Comparison of ENCODE assay signal across 2 cellular contexts in the genomic region with DNA sequence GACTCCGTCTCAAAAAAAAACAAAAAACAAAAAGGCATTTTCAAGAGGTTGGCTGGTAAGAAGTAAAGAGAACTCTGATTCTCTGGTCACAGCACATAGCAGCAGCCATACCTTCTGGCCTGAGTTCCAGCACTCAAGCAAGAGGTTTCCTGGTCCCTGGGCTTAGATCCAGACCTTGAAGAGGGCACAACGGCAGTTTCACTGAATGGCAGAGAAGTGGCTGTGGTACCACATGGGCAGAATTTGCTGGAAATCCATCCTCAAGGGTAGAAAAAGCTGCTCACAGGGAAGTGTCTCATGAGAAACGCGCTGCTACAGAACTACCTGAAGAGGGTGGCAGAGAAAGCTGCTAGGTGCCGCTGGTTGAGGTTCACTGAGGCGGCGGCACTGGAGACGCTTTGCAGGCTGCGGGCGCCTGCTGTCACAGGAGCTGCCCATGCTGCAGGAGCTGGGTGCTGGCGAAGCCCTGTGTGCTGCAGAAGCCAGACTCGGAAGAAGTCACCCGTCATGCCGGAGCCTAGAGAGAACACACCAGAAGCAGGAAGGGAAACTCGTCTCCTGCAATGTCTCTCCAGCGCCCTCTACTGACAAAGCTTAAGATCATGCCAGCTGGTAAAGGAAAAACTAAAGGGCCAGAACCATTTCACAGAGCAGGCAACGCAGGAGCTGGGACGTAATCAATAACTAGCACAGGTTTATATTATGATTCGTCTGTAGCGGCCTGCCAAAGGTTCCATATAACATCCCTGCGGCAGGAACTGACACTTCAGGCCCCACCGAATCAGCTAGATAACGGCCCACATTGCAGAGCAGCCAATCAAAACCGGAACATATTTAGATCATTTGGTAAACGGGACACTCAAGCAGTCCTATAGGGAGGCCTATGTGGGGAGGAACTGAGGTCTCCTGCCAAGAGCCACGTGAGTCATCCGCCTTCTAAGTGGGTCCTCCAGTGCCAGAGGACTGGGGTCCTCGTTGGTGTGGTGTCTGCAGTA.
TF ChIP-seq lines count a peak whose summit lies in the region.

No MANE protein-coding gene starts in this region.

TF ChIP-seq in GM23338, 12 proteins besides CTCF, POLR2A, EP300 and RAD21:
- TF ChIP-seq JUNB (IDR thresholded peaks at IDR 0.05; ENCODE audit: unreplicated experiment) = no peak
- TF ChIP-seq CREB1 (CRISPR knock-in tag; IDR thresholded peaks at IDR 0.05; ENCODE audit: low read depth) = 0 out of 2 replicates have a peak, but pooled peaks have one; percentile 35

TF ChIP-seq in K562, 482 proteins besides CTCF, POLR2A, EP300 and RAD21 (continues in another document):
- TF ChIP-seq, protein P1, sequence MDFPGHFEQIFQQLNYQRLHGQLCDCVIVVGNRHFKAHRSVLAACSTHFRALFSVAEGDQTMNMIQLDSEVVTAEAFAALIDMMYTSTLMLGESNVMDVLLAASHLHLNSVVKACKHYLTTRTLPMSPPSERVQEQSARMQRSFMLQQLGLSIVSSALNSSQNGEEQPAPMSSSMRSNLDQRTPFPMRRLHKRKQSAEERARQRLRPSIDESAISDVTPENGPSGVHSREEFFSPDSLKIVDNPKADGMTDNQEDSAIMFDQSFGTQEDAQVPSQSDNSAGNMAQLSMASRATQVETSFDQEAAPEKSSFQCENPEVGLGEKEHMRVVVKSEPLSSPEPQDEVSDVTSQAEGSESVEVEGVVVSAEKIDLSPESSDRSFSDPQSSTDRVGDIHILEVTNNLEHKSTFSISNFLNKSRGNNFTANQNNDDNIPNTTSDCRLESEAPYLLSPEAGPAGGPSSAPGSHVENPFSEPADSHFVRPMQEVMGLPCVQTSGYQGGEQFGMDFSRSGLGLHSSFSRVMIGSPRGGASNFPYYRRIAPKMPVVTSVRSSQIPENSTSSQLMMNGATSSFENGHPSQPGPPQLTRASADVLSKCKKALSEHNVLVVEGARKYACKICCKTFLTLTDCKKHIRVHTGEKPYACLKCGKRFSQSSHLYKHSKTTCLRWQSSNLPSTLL (IDR thresholded peaks at IDR 0.05) = no peak
- TF ChIP-seq CREM (IDR thresholded peaks at IDR 0.05; ENCODE audit: low read depth) (peak; percentile 64; the same call in 1 of the 2 replicates), MAZ (CRISPR knock-in tag; conservative IDR thresholded peaks at IDR 0.05 in 1 of 2, IDR thresholded peaks at IDR 0.05 in 1 of 2) (peak; percentile 42 to 49; a peak in 1 of 4 replicates), ELF1 (tag; IDR thresholded peaks at IDR 0.05) (peak; percentile 76), TBP (optimal IDR thresholded peaks at IDR 0.05; ENCODE audit: low read depth, low read length) (peak; percentile 48), RBFOX2 (IDR thresholded peaks at IDR 0.05; ENCODE audit: low read depth, low read length) (peak; percentile 53), SIN3A (IDR thresholded peaks at IDR 0.05; ENCODE audit: borderline replicate concordance in 2 of 2, control insufficient read depth in 1 of 2, low read depth in 2 of 2, low read length in 2 of 2) (peak in 1 of 2 experiments; percentile 58; a peak in 1 of 4 replicates), STAT5B (CRISPR knock-in tag; IDR thresholded peaks at IDR 0.05) (no peak), KLF6 (CRISPR knock-in tag; IDR thresholded peaks at IDR 0.05; ENCODE audit: borderline replicate concordance) (0 out of 2 replicates have a peak, but pooled peaks have one; percentile 6), POLR2AphosphoS2 (IDR thresholded peaks at IDR 0.05; ENCODE audit: low read length) (peak; percentile 85; the same call in 1 of the 2 replicates), KDM5B (IDR thresholded peaks at IDR 0.05; ENCODE audit: insufficient replicate concordance, low read depth, low read length) (peak; percentile 55), MTA2 (IDR thresholded peaks at IDR 0.05; ENCODE audit: low read depth) (no peak), RB1 (IDR thresholded peaks at IDR 0.05; ENCODE audit: low read depth) (peak; percentile 57; the same call in 1 of the 2 replicates), ELF4 (CRISPR knock-in tag; IDR thresholded peaks at IDR 0.05) (0 out of 2 replicates have a peak, but pooled peaks have one; percentile 27), SUPT5H (IDR thresholded peaks at IDR 0.05) (peak; percentile 49; the same call in 1 of the 2 replicates), FOXA1 (IDR thresholded peaks at IDR 0.05; ENCODE audit: borderline replicate concordance) (no peak), STAG1 (CRISPR knock-in tag; IDR thresholded peaks at IDR 0.05; ENCODE audit: borderline replicate concordance) (peak; percentile 27; the same call in 1 of the 2 replicates), NRF1 (conservative IDR thresholded peaks at IDR 0.05 in 1 of 2, IDR thresholded peaks at IDR 0.05 in 1 of 2) (no peak; a peak in 1 of 4 replicates), SMC3 (conservative IDR thresholded peaks at IDR 0.05; ENCODE audit: insufficient read depth, low read depth, low read length) (peak; percentile 60; the same call in 1 of the 2 replicates), BRD9 (IDR thresholded peaks at IDR 0.05; ENCODE audit: low read depth, partially characterized antibody) (peak; percentile 54), SMARCA4 (IDR thresholded peaks at IDR 0.05) (peak; percentile 40; the same call in 1 of the 2 replicates), JUND (IDR thresholded peaks at IDR 0.05; ENCODE audit: borderline replicate concordance, low read depth, low read length) (peak; percentile 55; the same call in 1 of the 2 replicates), JUND (tag; IDR thresholded peaks at IDR 0.05; ENCODE audit: borderline replicate concordance, low read depth, low read length) (no peak; the same call in 2 of the 3 replicates), ELF2 (CRISPR knock-in tag; IDR thresholded peaks at IDR 0.05) (peak; percentile 71), HMGN3 (IDR thresholded peaks at IDR 0.05; ENCODE audit: borderline replicate concordance, extremely low read depth, insufficient read length, low read depth, low read length) (peak; percentile 81)
- TF ChIP-seq, protein P2, sequence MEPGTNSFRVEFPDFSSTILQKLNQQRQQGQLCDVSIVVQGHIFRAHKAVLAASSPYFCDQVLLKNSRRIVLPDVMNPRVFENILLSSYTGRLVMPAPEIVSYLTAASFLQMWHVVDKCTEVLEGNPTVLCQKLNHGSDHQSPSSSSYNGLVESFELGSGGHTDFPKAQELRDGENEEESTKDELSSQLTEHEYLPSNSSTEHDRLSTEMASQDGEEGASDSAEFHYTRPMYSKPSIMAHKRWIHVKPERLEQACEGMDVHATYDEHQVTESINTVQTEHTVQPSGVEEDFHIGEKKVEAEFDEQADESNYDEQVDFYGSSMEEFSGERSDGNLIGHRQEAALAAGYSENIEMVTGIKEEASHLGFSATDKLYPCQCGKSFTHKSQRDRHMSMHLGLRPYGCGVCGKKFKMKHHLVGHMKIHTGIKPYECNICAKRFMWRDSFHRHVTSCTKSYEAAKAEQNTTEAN (CRISPR knock-in tag; IDR thresholded peaks at IDR 0.05) = no peak
- TF ChIP-seq, protein P3, sequence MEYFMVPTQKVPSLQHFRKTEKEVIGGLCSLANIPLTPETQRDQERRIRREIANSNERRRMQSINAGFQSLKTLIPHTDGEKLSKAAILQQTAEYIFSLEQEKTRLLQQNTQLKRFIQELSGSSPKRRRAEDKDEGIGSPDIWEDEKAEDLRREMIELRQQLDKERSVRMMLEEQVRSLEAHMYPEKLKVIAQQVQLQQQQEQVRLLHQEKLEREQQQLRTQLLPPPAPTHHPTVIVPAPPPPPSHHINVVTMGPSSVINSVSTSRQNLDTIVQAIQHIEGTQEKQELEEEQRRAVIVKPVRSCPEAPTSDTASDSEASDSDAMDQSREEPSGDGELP (CRISPR knock-in tag; IDR thresholded peaks at IDR 0.05; ENCODE audit: borderline replicate concordance) = peak; percentile 93
- TF ChIP-seq, protein P4, sequence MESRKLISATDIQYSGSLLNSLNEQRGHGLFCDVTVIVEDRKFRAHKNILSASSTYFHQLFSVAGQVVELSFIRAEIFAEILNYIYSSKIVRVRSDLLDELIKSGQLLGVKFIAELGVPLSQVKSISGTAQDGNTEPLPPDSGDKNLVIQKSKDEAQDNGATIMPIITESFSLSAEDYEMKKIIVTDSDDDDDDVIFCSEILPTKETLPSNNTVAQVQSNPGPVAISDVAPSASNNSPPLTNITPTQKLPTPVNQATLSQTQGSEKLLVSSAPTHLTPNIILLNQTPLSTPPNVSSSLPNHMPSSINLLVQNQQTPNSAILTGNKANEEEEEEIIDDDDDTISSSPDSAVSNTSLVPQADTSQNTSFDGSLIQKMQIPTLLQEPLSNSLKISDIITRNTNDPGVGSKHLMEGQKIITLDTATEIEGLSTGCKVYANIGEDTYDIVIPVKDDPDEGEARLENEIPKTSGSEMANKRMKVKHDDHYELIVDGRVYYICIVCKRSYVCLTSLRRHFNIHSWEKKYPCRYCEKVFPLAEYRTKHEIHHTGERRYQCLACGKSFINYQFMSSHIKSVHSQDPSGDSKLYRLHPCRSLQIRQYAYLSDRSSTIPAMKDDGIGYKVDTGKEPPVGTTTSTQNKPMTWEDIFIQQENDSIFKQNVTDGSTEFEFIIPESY (CRISPR knock-in tag; IDR thresholded peaks at IDR 0.05) = peak; percentile 67
- TF ChIP-seq, protein P5, sequence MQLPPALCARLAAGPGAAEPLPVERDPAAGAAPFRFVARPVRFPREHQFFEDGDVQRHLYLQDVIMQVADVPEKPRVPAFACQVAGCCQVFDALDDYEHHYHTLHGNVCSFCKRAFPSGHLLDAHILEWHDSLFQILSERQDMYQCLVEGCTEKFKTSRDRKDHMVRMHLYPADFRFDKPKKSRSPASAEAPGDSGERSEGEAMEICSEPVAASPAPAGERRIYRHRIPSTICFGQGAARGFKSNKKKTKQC (CRISPR knock-in tag; IDR thresholded peaks at IDR 0.05) = 0 out of 2 replicates have a peak, but pooled peaks have one; percentile 14
- TF ChIP-seq, protein P6, sequence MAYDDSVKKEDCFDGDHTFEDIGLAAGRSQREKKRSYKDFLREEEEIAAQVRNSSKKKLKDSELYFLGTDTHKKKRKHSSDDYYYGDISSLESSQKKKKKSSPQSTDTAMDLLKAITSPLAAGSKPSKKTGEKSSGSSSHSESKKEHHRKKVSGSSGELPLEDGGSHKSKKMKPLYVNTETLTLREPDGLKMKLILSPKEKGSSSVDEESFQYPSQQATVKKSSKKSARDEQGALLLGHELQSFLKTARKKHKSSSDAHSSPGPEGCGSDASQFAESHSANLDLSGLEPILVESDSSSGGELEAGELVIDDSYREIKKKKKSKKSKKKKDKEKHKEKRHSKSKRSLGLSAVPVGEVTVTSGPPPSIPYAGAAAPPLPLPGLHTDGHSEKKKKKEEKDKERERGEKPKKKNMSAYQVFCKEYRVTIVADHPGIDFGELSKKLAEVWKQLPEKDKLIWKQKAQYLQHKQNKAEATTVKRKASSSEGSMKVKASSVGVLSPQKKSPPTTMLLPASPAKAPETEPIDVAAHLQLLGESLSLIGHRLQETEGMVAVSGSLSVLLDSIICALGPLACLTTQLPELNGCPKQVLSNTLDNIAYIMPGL (CRISPR knock-in tag; IDR thresholded peaks at IDR 0.05) = peak; percentile 40; the same call in 1 of the 2 replicates
- TF ChIP-seq, protein P7, sequence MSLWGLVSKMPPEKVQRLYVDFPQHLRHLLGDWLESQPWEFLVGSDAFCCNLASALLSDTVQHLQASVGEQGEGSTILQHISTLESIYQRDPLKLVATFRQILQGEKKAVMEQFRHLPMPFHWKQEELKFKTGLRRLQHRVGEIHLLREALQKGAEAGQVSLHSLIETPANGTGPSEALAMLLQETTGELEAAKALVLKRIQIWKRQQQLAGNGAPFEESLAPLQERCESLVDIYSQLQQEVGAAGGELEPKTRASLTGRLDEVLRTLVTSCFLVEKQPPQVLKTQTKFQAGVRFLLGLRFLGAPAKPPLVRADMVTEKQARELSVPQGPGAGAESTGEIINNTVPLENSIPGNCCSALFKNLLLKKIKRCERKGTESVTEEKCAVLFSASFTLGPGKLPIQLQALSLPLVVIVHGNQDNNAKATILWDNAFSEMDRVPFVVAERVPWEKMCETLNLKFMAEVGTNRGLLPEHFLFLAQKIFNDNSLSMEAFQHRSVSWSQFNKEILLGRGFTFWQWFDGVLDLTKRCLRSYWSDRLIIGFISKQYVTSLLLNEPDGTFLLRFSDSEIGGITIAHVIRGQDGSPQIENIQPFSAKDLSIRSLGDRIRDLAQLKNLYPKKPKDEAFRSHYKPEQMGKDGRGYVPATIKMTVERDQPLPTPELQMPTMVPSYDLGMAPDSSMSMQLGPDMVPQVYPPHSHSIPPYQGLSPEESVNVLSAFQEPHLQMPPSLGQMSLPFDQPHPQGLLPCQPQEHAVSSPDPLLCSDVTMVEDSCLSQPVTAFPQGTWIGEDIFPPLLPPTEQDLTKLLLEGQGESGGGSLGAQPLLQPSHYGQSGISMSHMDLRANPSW (CRISPR knock-in tag; IDR thresholded peaks at IDR 0.05) = 0 out of 2 replicates have a peak, but pooled peaks have one; percentile 60
- TF ChIP-seq, protein P8, sequence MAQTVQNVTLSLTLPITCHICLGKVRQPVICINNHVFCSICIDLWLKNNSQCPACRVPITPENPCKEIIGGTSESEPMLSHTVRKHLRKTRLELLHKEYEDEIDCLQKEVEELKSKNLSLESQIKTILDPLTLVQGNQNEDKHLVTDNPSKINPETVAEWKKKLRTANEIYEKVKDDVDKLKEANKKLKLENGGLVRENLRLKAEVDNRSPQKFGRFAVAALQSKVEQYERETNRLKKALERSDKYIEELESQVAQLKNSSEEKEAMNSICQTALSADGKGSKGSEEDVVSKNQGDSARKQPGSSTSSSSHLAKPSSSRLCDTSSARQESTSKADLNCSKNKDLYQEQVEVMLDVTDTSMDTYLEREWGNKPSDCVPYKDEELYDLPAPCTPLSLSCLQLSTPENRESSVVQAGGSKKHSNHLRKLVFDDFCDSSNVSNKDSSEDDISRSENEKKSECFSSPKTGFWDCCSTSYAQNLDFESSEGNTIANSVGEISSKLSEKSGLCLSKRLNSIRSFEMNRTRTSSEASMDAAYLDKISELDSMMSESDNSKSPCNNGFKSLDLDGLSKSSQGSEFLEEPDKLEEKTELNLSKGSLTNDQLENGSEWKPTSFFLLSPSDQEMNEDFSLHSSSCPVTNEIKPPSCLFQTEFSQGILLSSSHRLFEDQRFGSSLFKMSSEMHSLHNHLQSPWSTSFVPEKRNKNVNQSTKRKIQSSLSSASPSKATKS (CRISPR knock-in tag; IDR thresholded peaks at IDR 0.05) = 0 out of 2 replicates have a peak, but pooled peaks have one; percentile 21
- TF ChIP-seq, protein P9, sequence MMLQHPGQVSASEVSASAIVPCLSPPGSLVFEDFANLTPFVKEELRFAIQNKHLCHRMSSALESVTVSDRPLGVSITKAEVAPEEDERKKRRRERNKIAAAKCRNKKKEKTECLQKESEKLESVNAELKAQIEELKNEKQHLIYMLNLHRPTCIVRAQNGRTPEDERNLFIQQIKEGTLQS (IDR thresholded peaks at IDR 0.05) = no peak
- TF ChIP-seq, protein P9 (CRISPR knock-in tag; conservative IDR thresholded peaks at IDR 0.05) = peak; percentile 52; the same call in 1 of the 2 replicates
